In genomic region chr1:4500441-4500840, GRCh38 we compare ENCODE assay signal across 24 cellular contexts.
"Had no signal": no experiment of that assay in that cellular context is flagged by ENCODE, and none has a peak within 500 bp of the region (broad histone marks: within the 10 kb centered on the region; RNA-seq: fewer than 3 reads in every experiment).

No MANE protein-coding gene starts in this region.

- H3K4me3 Mint-ChIP-seq: dendritic cell treated with granulocyte-macrophage colony-stimulating factor and Interleukin-4, amounts not matched to agents 40 ng/mL and 50 ng/mL, for 4 days; effector memory CD8-positive, alpha-beta T cell; endodermal cell had no signal

- H3K9me3 ChIP-seq: colonic mucosa, esophagus muscularis mucosa, esophagus squamous epithelium, gastrocnemius medialis, gastroesophageal sphincter, heart left ventricle, heart right ventricle had no signal

- H3K27me3 Mint-ChIP-seq: dendritic cell treated with granulocyte-macrophage colony-stimulating factor and Interleukin-4, amounts not matched to agents 40 ng/mL and 50 ng/mL, for 4 days had no signal

- H3K4me1 ChIP-seq: colonic mucosa, esophagus muscularis mucosa, esophagus squamous epithelium, foreskin keratinocyte, gastrocnemius medialis, gastroesophageal sphincter, heart left ventricle, heart right ventricle had no signal

- H3K4me1 Mint-ChIP-seq: endodermal cell had no signal

- H3K4me3 ChIP-seq: colonic mucosa, coronary artery, dorsolateral prefrontal cortex, esophagus muscularis mucosa, esophagus squamous epithelium, gastrocnemius medialis, gastroesophageal sphincter, heart left ventricle, heart right ventricle had no signal

- H3K36me3 ChIP-seq: colonic mucosa, esophagus muscularis mucosa, esophagus squamous epithelium, gastrocnemius medialis, gastroesophageal sphincter, heart left ventricle, heart right ventricle had no signal

- DNase-seq: colonic mucosa; cortex of kidney; dermis blood vessel endothelial cell; dorsolateral prefrontal cortex; effector CD4-positive, alpha-beta T cell; effector CD8-positive, alpha-beta T cell; effector memory CD4-positive, alpha-beta T cell; effector memory CD8-positive, alpha-beta T cell; endodermal cell; erythroblast; esophagus squamous epithelium; foreskin fibroblast; foreskin keratinocyte; foreskin melanocyte; gastrocnemius medialis; glutamatergic neuron; head of caudate nucleus; heart left ventricle; heart right ventricle had no signal

- H3K27ac ChIP-seq: colonic mucosa, coronary artery, dorsolateral prefrontal cortex, epithelial cell of prostate, esophagus muscularis mucosa, esophagus squamous epithelium, foreskin keratinocyte, gastrocnemius medialis, gastroesophageal sphincter, heart left ventricle, heart right ventricle had no signal

- H3K27me3 ChIP-seq: colonic mucosa, dorsolateral prefrontal cortex, foreskin keratinocyte had no signal

- H3K27ac Mint-ChIP-seq: dendritic cell treated with granulocyte-macrophage colony-stimulating factor and Interleukin-4, amounts not matched to agents 40 ng/mL and 50 ng/mL, for 4 days; effector memory CD8-positive, alpha-beta T cell; endodermal cell had no signal

- H3K9me3 Mint-ChIP-seq: dendritic cell treated with granulocyte-macrophage colony-stimulating factor and Interleukin-4, amounts not matched to agents 40 ng/mL and 50 ng/mL, for 4 days; effector memory CD8-positive, alpha-beta T cell had no signal
